Comparison of ENCODE assay signal across 12 cellular contexts in the genomic region with DNA sequence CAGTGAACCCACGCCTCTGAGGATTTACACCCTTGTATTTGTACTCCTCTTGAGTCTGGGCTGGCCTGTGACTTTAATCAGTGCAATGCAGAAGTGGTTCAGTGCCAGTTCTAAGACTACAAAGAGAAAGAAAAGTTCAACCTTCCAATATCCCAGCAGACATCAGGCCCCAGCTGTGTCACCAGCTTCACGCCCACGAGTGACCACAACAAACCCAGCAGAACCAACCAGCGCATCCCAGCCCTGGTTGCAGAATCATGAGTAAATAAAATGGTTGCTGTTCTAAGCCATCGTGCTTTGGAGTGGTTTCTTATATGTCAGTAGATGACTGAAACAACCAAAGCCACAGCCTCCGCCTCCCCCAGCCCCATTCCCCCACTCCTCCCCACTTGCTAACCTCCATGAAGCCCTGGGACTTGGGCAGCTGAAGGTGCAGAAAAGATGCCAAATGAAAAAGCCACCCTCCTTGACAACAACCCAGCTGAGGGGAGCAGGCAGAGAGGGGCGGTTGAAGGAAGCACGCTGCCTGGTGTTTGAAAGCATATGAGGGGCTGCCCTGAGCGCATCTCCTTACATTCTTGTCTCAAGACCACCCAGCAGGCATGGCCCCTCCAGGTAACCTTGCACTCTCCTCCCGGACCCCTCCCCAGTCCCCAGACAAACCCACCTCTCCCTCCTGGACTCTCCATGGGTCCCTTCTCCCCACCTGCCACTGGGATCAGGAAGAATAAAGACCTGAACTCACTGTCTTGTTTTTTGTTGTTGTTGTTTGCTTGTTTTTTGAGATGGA. TPM values are rescaled to one million over a fixed set of nuclear protein-coding genes. Genes with fewer than 3 reads are reported as not detected.
DNase-seq lines count a peak whose midpoint lies in the region; ATAC-seq lines count a peak whose summit lies in the region.
"Had no signal": no experiment of that assay in that cellular context is flagged by ENCODE, and none has a peak within 500 bp of the region (broad histone marks: within the 10 kb centered on the region; RNA-seq: fewer than 3 reads in every experiment).

No MANE protein-coding gene starts in this region.

- H3K4me3 Mint-ChIP-seq in activated T-cell treated with anti-CD3 and anti-CD28 coated beads, Interleukin-2, amount 50 U/mL, for 72 hours = peak overlapping the region; percentile 35 to 64
- H3K4me3 Mint-ChIP-seq: neural crest cell had no signal

- ATAC-seq in activated CD4-positive, CD25-positive, alpha-beta regulatory T cell treated with anti-CD3 and anti-CD28 coated beads, Interleukin-2, amount 50 U/mL, for 24 hours = peak; percentile 27 to 40
- peak; percentile 82 to 87 for ATAC-seq in activated T-cell treated with anti-CD3 and anti-CD28 coated beads, Interleukin-2, amount 50 U/mL, for 72 hours (replicated peaks in 1 of 2)
- no peak for ATAC-seq in GM21381 (IDR thresholded peaks at IDR 0.05; ENCODE audit: unreplicated experiment)

- DNase-seq in activated CD4-positive, CD25-positive, alpha-beta regulatory T cell (lab: John Stamatoyannopoulos, UW) = no peak
- peak; percentile 80 to 90 for DNase-seq in activated T-cell treated with anti-CD3 and anti-CD28 coated beads, Interleukin-2, amount 50 U/mL, for 72 hours
- DNase-seq in mucosa of gallbladder (ENCODE audit: low spot score) (peak; percentile 11), NCI-H2107 (lab: John Stamatoyannopoulos, UW) (no peak)
- DNase-seq in stimulated activated naive CD4-positive, alpha-beta T cell (lab: John Stamatoyannopoulos, UW) = peak in 4 of 6 experiments; percentile 15 to 37 (median 31)
- DNase-seq in NK-92 treated with Interleukin-12 subunit alpha and Interleukin-12 subunit beta, amount 100 ng/mL, for 24 hours (lab: John Stamatoyannopoulos, UW) = no peak
- DNase-seq: 8988T, caudate nucleus, NCI-H510A had no signal

- H3K27ac Mint-ChIP-seq in activated T-cell treated with anti-CD3 and anti-CD28 coated beads, Interleukin-2, amount 50 U/mL, for 72 hours = no peak overlapping the region

- H3K27me3 Mint-ChIP-seq in activated T-cell treated with anti-CD3 and anti-CD28 coated beads, Interleukin-2, amount 50 U/mL, for 72 hours (ENCODE audit: low read depth) = peaks cover 33% of the 10 kb centered on the region

- peaks cover 56% of the 10 kb centered on the region for H3K4me1 Mint-ChIP-seq in activated T-cell treated with anti-CD3 and anti-CD28 coated beads, Interleukin-2, amount 50 U/mL, for 72 hours (ENCODE audit: low read depth)

- H3K9me3 Mint-ChIP-seq in activated T-cell treated with anti-CD3 and anti-CD28 coated beads, Interleukin-2, amount 50 U/mL, for 72 hours = no peaks in the 10 kb centered on the region
- H3K9me3 Mint-ChIP-seq: neural crest cell had no signal

- no peaks in the 10 kb centered on the region for H3K36me3 Mint-ChIP-seq in activated T-cell treated with anti-CD3 and anti-CD28 coated beads, Interleukin-2, amount 50 U/mL, for 72 hours (ENCODE audit: insufficient read depth in 2 of 2)

RNA-seq across cellular contexts. Expression of a gene that starts 20.9 kb away (rescaled TPM):
- 1 to 10 TPM; 1.4 to 3.6 TPM for total RNA-seq in activated T-cell treated with anti-CD3 and anti-CD28 coated beads, Interleukin-2, amount 50 U/mL, for 72 hours
- 35.8 TPM for total RNA-seq in mucosa of gallbladder

RNA-seq across cellular contexts. Expression of a gene that starts 56.7 kb away (rescaled TPM):
- 10 to 100 TPM; 13.1 to 16.2 TPM for total RNA-seq in activated T-cell treated with anti-CD3 and anti-CD28 coated beads, Interleukin-2, amount 50 U/mL, for 72 hours
- 23.5 TPM for total RNA-seq in mucosa of gallbladder

Comparison
In these comparisons a context has a peak if more than half of its experiments do, and no peak if none do; other contexts are left out.
1. DNase-seq: peak in activated T-cell treated with anti-CD3 and anti-CD28 coated beads, Interleukin-2, amount 50 U/mL, for 72 hours (2 of 2), mucosa of gallbladder (single experiment) and stimulated activated naive CD4-positive, alpha-beta T cell (4 of 6); none in activated CD4-positive, CD25-positive, alpha-beta regulatory T cell (0 of 4), NK-92 treated with Interleukin-12 subunit alpha and Interleukin-12 subunit beta, amount 100 ng/mL, for 24 hours (single experiment) and NCI-H2107 (single experiment).